Comparison of ENCODE assay signal across 12 cellular contexts in the genomic region with DNA sequence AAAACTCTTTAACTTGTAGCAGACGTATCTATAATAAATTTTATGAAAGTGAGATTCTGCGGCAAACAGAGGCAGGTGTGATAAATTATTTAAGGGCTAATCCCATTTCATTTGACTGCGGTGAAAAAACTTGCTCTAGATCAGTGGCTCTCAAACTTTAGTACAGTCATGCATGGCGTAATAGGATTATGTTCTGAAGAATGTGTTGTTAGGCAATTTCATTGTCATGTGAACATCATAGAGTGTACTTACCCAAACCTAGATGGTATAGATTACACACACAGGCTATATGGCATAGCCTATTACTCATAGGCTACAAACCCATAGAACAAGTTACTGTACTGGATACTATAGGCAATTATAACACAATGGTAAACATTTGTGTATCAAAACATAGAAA.
DNase-seq lines count a peak whose midpoint lies in the region; ATAC-seq and TF ChIP-seq lines count a peak whose summit lies in the region.
"Had no signal": no experiment of that assay in that cellular context is flagged by ENCODE, and none has a peak within 500 bp of the region (broad histone marks: within the 10 kb centered on the region; RNA-seq: fewer than 3 reads in every experiment).

No MANE protein-coding gene starts in this region.

- TF ChIP-seq CTCF in foreskin keratinocyte (conservative IDR thresholded peaks at IDR 0.05) (no peak), suprapubic skin (IDR thresholded peaks at IDR 0.05) (no peak)

- H3K9me3 ChIP-seq in SK-N-MC (ENCODE audit: low read depth, low read length) (no peaks in the 10 kb centered on the region), suprapubic skin (no peaks in the 10 kb centered on the region)
- H3K9me3 ChIP-seq: stomach had no signal

- no peak for TF ChIP-seq EP300 in suprapubic skin (IDR thresholded peaks at IDR 0.05)

- H3K27ac ChIP-seq in SK-N-MC (no peak overlapping the region), foreskin keratinocyte (no peak overlapping the region), suprapubic skin (no peak overlapping the region)
- H3K27ac ChIP-seq: stomach had no signal

- H3K4me3 ChIP-seq in SK-N-MC (no peak overlapping the region), suprapubic skin (no peak overlapping the region)
- H3K4me3 ChIP-seq: stomach had no signal

- H3K9ac ChIP-seq in SK-N-MC (ENCODE audit: insufficient read length), result no peak overlapping the region

- DNase-seq in D341Med (ENCODE audit: low spot score) (peak; percentile 24), M059J (ENCODE audit: low read depth) (peak; percentile 2), SK-N-MC (ENCODE audit: low read depth, low spot score) (peak; percentile 18), foreskin keratinocyte (peak; percentile 84 to 93), suprapubic skin (ENCODE audit: low spot score in 2 of 2) (no peak), NAMALWA (ENCODE audit: low spot score) (no peak)
- DNase-seq: islet precursor cell, KG1, NCI-H2171 treated with DMSO at 0.1 percent for 48 hours, stomach had no signal

- no peaks in the 10 kb centered on the region for H3K4me1 ChIP-seq in foreskin keratinocyte
- H3K4me1 ChIP-seq in suprapubic skin, result no peaks in the 10 kb centered on the region

- peak; percentile 99 for ATAC-seq in foreskin keratinocyte
- no peak for ATAC-seq in GM19455 (IDR thresholded peaks at IDR 0.05; ENCODE audit: unreplicated experiment)
- ATAC-seq in GM19463 (IDR thresholded peaks at IDR 0.05; ENCODE audit: unreplicated experiment), result no peak

- 90% methylated on average over 4 of the region's 4 CpGs for WGBS in suprapubic skin

- no peak for TF ChIP-seq POLR2A in suprapubic skin (IDR thresholded peaks at IDR 0.05)

- H3K27me3 ChIP-seq in foreskin keratinocyte, result no peaks in the 10 kb centered on the region
- no peaks in the 10 kb centered on the region for H3K27me3 ChIP-seq in suprapubic skin
- H3K27me3 ChIP-seq: stomach had no signal

- H3K36me3 ChIP-seq in SK-N-MC (ENCODE audit: insufficient read depth, low read length) (no peaks in the 10 kb centered on the region), suprapubic skin (peaks cover 41% of the 10 kb centered on the region)

Comparison
In these comparisons a context has a peak if more than half of its experiments do, and no peak if none do; other contexts are left out.
1. DNase-seq: peak in D341Med (single experiment), M059J (single experiment), SK-N-MC (single experiment) and foreskin keratinocyte (2 of 2); none in suprapubic skin (0 of 2) and NAMALWA (single experiment).